3 cellular contexts compared by ENCODE assay signal in genomic region chr16:25403852-25404251, GRCh38.
"Had no signal": no experiment of that assay in that cellular context is flagged by ENCODE, and none has a peak within 500 bp of the region (broad histone marks: within the 10 kb centered on the region; RNA-seq: fewer than 3 reads in every experiment).

No MANE protein-coding gene starts in this region.

- DNase-seq: GDM1, GF-D8 had no signal

- H3K4me3 ChIP-seq: GM12878 had no signal

- ATAC-seq: GM12878 had no signal
